In genomic region chr14:91911474-91912032, GRCh38 we compare ENCODE assay signal across 2 cellular contexts.
TF ChIP-seq lines count a peak whose summit lies in the region.

No MANE protein-coding gene starts in this region.

TF ChIP-seq in GM23338, 12 proteins besides CTCF, POLR2A, EP300 and RAD21:
- TF ChIP-seq ZNF331 (CRISPR knock-in tag; IDR thresholded peaks at IDR 0.05; ENCODE audit: low read depth) (no peak), EZH2 (IDR thresholded peaks at IDR 0.05; ENCODE audit: low read depth, unreplicated experiment) (no peak), CREB1 (CRISPR knock-in tag; IDR thresholded peaks at IDR 0.05; ENCODE audit: low read depth) (no peak), JUNB (IDR thresholded peaks at IDR 0.05; ENCODE audit: unreplicated experiment) (no peak), REST (IDR thresholded peaks at IDR 0.05; ENCODE audit: unreplicated experiment) (no peak), ZNF114 (CRISPR knock-in tag; IDR thresholded peaks at IDR 0.05) (no peak), ETS1 (IDR thresholded peaks at IDR 0.05) (no peak), ZNF462 (CRISPR knock-in tag; IDR thresholded peaks at IDR 0.05) (no peak), POLR2AphosphoS5 (IDR thresholded peaks at IDR 0.05; ENCODE audit: low read depth) (no peak), EZH2phosphoT487 (IDR thresholded peaks at IDR 0.05; ENCODE audit: unreplicated experiment) (no peak)
TF ChIP-seq in GM23338: peak in this region for 0.

TF ChIP-seq in H1, 55 proteins besides CTCF, POLR2A, EP300 and RAD21:
- TF ChIP-seq PHF8 (conservative IDR thresholded peaks at IDR 0.05; ENCODE audit: low read depth, low read length) = no peak
- TF ChIP-seq SIN3A (conservative IDR thresholded peaks at IDR 0.05 in 1 of 2, IDR thresholded peaks at IDR 0.05 in 1 of 2; ENCODE audit: low read depth in 1 of 2, low read length in 2 of 2) = no peak
- peak; percentile 96 for TF ChIP-seq YY1 (IDR thresholded peaks at IDR 0.05; ENCODE audit: low read depth, low read length)
- TF ChIP-seq BCL11A (IDR thresholded peaks at IDR 0.05; ENCODE audit: low read depth in 2 of 2, low read length in 2 of 2) = no peak
